Comparison of ENCODE assay signal across 28 cellular contexts in the genomic region with DNA sequence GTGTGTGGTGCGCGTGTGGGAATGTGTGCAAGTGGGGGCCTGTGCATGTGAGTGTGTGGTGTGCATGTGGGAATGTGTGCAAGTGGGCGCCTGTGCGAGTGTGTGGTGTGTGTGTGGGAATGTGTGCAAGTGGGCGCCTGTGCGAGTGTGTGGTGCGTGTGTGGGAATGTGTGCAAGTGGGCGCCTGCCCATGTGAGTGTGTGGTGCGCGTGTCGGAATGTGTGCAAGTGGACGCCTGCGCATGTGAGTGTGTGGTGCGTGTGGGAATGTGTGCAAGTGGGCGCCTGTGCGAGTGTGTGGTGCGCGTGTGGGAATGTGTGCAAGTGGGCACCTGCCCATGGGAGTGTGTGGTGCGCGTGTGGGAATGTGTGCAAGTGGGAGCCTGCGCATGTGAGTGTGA.
"Had no signal": no experiment of that assay in that cellular context is flagged by ENCODE, and none has a peak within 500 bp of the region (broad histone marks: within the 10 kb centered on the region; RNA-seq: fewer than 3 reads in every experiment).

No MANE protein-coding gene starts in this region.

- H3K4me3 ChIP-seq: heart right ventricle, hepatocyte, left lung, lower lobe of right lung, ovary, right atrium auricular region, right lobe of liver, smooth muscle cell, transverse colon, upper lobe of left lung, vagina had no signal

- H3K36me3 Mint-ChIP-seq: mesothelial cell of epicardium; naive B cell; natural killer cell; stimulated activated memory B cell treated with anti-CD40 and anti-IgM and Interleukin-4, amounts not matched to agents 10 μg/mL and 1 μg/mL and 100 μg/mL, for 72 hours had no signal

- H3K27ac Mint-ChIP-seq: mesothelial cell of epicardium; natural killer cell; progenitor cell of endocrine pancreas; stimulated activated memory B cell treated with anti-CD40 and anti-IgM and Interleukin-4, amounts not matched to agents 10 μg/mL and 1 μg/mL and 100 μg/mL, for 72 hours had no signal

- H3K27me3 Mint-ChIP-seq: stimulated activated memory B cell treated with anti-CD40 and anti-IgM and Interleukin-4, amounts not matched to agents 10 μg/mL and 1 μg/mL and 100 μg/mL, for 72 hours; stimulated activated naive CD8-positive, alpha-beta T cell treated with anti-CD3 and anti-CD28 coated beads, Interleukin-15, amount 100 ng/mL, for 72 hours had no signal

- H3K36me3 ChIP-seq: heart right ventricle, left lung, lower lobe of right lung, ovary, right atrium auricular region, right lobe of liver, transverse colon, upper lobe of left lung, vagina had no signal

- H2AFZ ChIP-seq: hepatocyte had no signal

- H3K79me2 ChIP-seq: hepatocyte had no signal

- H3K27me3 ChIP-seq: heart right ventricle, hepatocyte, left lung, ovary, right atrium auricular region, right lobe of liver, transverse colon, upper lobe of left lung, vagina had no signal

- H3K4me2 ChIP-seq: hepatocyte, smooth muscle cell had no signal

- H3K4me3 Mint-ChIP-seq: mesothelial cell of epicardium; naive B cell; natural killer cell; neural crest cell; stimulated activated memory B cell treated with anti-CD40 and anti-IgM and Interleukin-4, amounts not matched to agents 10 μg/mL and 1 μg/mL and 100 μg/mL, for 72 hours; stimulated activated naive CD8-positive, alpha-beta T cell treated with anti-CD3 and anti-CD28 coated beads, Interleukin-15, amount 100 ng/mL, for 72 hours had no signal

- H3K9me3 Mint-ChIP-seq: mesothelial cell of epicardium, natural killer cell had no signal

- ATAC-seq: heart right ventricle; left cardiac atrium; left lung; lower lobe of right lung; natural killer cell; right lobe of liver; stimulated activated memory B cell treated with anti-CD40 and anti-IgM and Interleukin-4, amounts not matched to agents 10 μg/mL and 1 μg/mL and 100 μg/mL, for 72 hours; stimulated activated naive CD8-positive, alpha-beta T cell treated with anti-CD3 and anti-CD28 coated beads, Interleukin-15, amount 100 ng/mL, for 72 hours had no signal

- H3K4me1 Mint-ChIP-seq: natural killer cell; stimulated activated memory B cell treated with anti-CD40 and anti-IgM and Interleukin-4, amounts not matched to agents 10 μg/mL and 1 μg/mL and 100 μg/mL, for 72 hours; stimulated activated naive CD8-positive, alpha-beta T cell treated with anti-CD3 and anti-CD28 coated beads, Interleukin-15, amount 100 ng/mL, for 72 hours had no signal

- DNase-seq: heart right ventricle; kidney glomerular epithelial cell; left cardiac atrium; left lung; lower lobe of right lung; mammary epithelial cell; mesendoderm; naive B cell; natural killer cell; ovary; right lobe of liver; stimulated activated CD4-positive, alpha-beta T cell treated with anti-CD3 and anti-CD28 coated beads, Interleukin-1b, Interleukin-23, amount 100 ng/mL, for 48 hours; stimulated activated CD4-positive, alpha-beta T cell treated with anti-CD3 and anti-CD28 coated beads, Interleukin-2, amount 100 ng/mL, for 48 hours; stimulated activated CD4-positive, alpha-beta T cell treated with anti-CD3 and anti-CD28 coated beads, Interleukin-4, amount 100 ng/mL, for 4 hours; stimulated activated CD8-positive, alpha-beta memory T cell treated with anti-CD3 and anti-CD28 coated beads, Interleukin-4, amount 100 ng/mL, for 48 hours; stimulated activated naive CD4-positive, alpha-beta T cell treated with Interleukin-2 at 50 U/mL for 16 hours; stimulated activated naive CD8-positive, alpha-beta T cell treated with anti-CD3 and anti-CD28 coated beads, Interleukin-15, amount 100 ng/mL, for 72 hours; substantia nigra; transverse colon had no signal

- H3K4me1 ChIP-seq: left lung, lower lobe of right lung, right atrium auricular region, right lobe of liver, transverse colon, upper lobe of left lung had no signal

- H3K27ac ChIP-seq: hepatocyte, left lung, lower lobe of right lung, ovary, right atrium auricular region, right lobe of liver, transverse colon, upper lobe of left lung, vagina had no signal

- H3K9me3 ChIP-seq: heart right ventricle, left lung, lower lobe of right lung, ovary, right atrium auricular region, right lobe of liver, transverse colon, upper lobe of left lung, vagina had no signal
